In the genomic region with DNA sequence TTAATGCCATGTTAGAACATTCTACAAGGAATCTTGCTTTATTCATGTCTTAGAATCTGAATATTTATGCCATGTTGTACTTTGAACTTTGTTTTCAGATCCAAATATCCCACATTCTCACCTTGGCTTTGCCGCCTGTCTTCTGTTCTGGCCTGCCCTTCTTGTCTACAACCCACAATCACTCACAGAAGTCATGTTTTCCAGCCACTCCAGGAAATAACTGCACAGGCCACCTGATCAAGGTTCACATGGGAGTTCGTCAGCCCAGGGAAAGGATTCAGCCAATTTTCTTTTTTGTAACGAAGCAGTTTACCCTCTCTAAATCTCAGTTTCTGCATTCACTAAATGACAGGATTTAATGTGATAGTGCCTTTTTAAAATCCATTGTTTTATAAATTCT, we compare ENCODE assay signal across 20 cellular contexts.
"Had no signal": no experiment of that assay in that cellular context is flagged by ENCODE, and none has a peak within 500 bp of the region (broad histone marks: within the 10 kb centered on the region; RNA-seq: fewer than 3 reads in every experiment).

No MANE protein-coding gene starts in this region.

- ATAC-seq: activated naive CD8-positive, alpha-beta T cell treated with anti-CD3 and anti-CD28 coated beads, Interleukin-2, amount 50 U/mL, for 24 hours; activated T-cell treated with anti-CD3 and anti-CD28 coated beads, Interleukin-2, amount 50 U/mL, for 72 hours; foreskin keratinocyte; left ventricle myocardium superior; T-helper 17 cell had no signal

- H3K4me1 Mint-ChIP-seq: activated CD4-positive, alpha-beta memory T cell treated with anti-CD3 and anti-CD28 coated beads, Interleukin-2, amount 10 ng/mL, durations not matched to agents 7 days and 5 days; activated naive CD4-positive, alpha-beta T cell treated with anti-CD3 and anti-CD28 coated beads, Interleukin-2, amount 10 ng/mL, durations not matched to agents 7 days and 5 days; memory B cell; T-helper 17 cell had no signal

- H3K9me3 ChIP-seq: prostate gland, thoracic aorta had no signal

- H3K27ac Mint-ChIP-seq: activated CD4-positive, alpha-beta memory T cell treated with anti-CD3 and anti-CD28 coated beads, Interleukin-2, amount 10 ng/mL, durations not matched to agents 7 days and 5 days; activated naive CD4-positive, alpha-beta T cell treated with anti-CD3 and anti-CD28 coated beads, Interleukin-2, amount 10 ng/mL, durations not matched to agents 7 days and 5 days; activated naive CD8-positive, alpha-beta T cell treated with anti-CD3 and anti-CD28 coated beads, Interleukin-2, amount 50 U/mL, for 24 hours; activated T-cell treated with anti-CD3 and anti-CD28 coated beads, Interleukin-2, amount 50 U/mL, for 72 hours; memory B cell; T-helper 17 cell had no signal

- DNase-seq: activated CD4-positive, alpha-beta memory T cell treated with anti-CD3 and anti-CD28 coated beads, Interleukin-2, amount 10 ng/mL, durations not matched to agents 7 days and 5 days; activated CD4-positive, alpha-beta T cell treated with anti-CD3 and anti-CD28 coated beads for 48 hours; activated CD4-positive, CD25-positive, alpha-beta regulatory T cell; activated effector memory CD4-positive, alpha-beta T cell treated with anti-CD3 and anti-CD28 coated beads, Interleukin-2, amount 50 U/mL, for 16 hours; activated naive CD4-positive, alpha-beta T cell treated with anti-CD3 and anti-CD28 coated beads, Interleukin-2, amount 10 ng/mL, durations not matched to agents 7 days and 5 days; activated naive CD8-positive, alpha-beta T cell treated with anti-CD3 and anti-CD28 coated beads, Interleukin-2, amount 50 U/mL, for 24 hours; activated T-cell treated with anti-CD3 and anti-CD28 coated beads, Interleukin-2, amount 50 U/mL, for 72 hours; dermis blood vessel endothelial cell; effector CD8-positive, alpha-beta T cell; foreskin keratinocyte; kidney glomerular epithelial cell; left ventricle myocardium superior; naive B cell; stimulated activated CD4-positive, alpha-beta T cell treated with anti-CD3 and anti-CD28 coated beads, Interleukin-4, amount 100 ng/mL, for 24 hours; stimulated activated naive CD4-positive, alpha-beta T cell treated with Interleukin-2 at 50 U/mL for 16 hours; SW 1271; T-helper 17 cell had no signal

- H3K36me3 Mint-ChIP-seq: activated naive CD4-positive, alpha-beta T cell treated with anti-CD3 and anti-CD28 coated beads, Interleukin-2, amount 10 ng/mL, durations not matched to agents 7 days and 5 days; memory B cell; naive B cell had no signal

- H3K27ac ChIP-seq: foreskin keratinocyte, prostate gland, thoracic aorta had no signal

- H3K36me3 ChIP-seq: prostate gland, thoracic aorta had no signal

- H3K9me3 Mint-ChIP-seq: activated naive CD4-positive, alpha-beta T cell treated with anti-CD3 and anti-CD28 coated beads, Interleukin-2, amount 10 ng/mL, durations not matched to agents 7 days and 5 days; activated naive CD8-positive, alpha-beta T cell treated with anti-CD3 and anti-CD28 coated beads, Interleukin-2, amount 50 U/mL, for 24 hours; activated T-cell treated with anti-CD3 and anti-CD28 coated beads, Interleukin-2, amount 50 U/mL, for 72 hours; memory B cell; naive B cell had no signal

- H3K4me3 ChIP-seq: prostate gland had no signal

- H3K4me3 Mint-ChIP-seq: activated CD4-positive, alpha-beta memory T cell treated with anti-CD3 and anti-CD28 coated beads, Interleukin-2, amount 10 ng/mL, durations not matched to agents 7 days and 5 days; activated naive CD4-positive, alpha-beta T cell treated with anti-CD3 and anti-CD28 coated beads, Interleukin-2, amount 10 ng/mL, durations not matched to agents 7 days and 5 days; activated T-cell treated with anti-CD3 and anti-CD28 coated beads, Interleukin-2, amount 50 U/mL, for 72 hours; memory B cell; T-helper 17 cell had no signal

- H3K4me1 ChIP-seq: foreskin keratinocyte, prostate gland had no signal

- H3K27me3 ChIP-seq: foreskin keratinocyte had no signal

- H3K27me3 Mint-ChIP-seq: activated CD4-positive, alpha-beta memory T cell treated with anti-CD3 and anti-CD28 coated beads, Interleukin-2, amount 10 ng/mL, durations not matched to agents 7 days and 5 days; activated naive CD4-positive, alpha-beta T cell treated with anti-CD3 and anti-CD28 coated beads, Interleukin-2, amount 10 ng/mL, durations not matched to agents 7 days and 5 days; activated naive CD8-positive, alpha-beta T cell treated with anti-CD3 and anti-CD28 coated beads, Interleukin-2, amount 50 U/mL, for 24 hours; memory B cell; T-helper 17 cell had no signal
